ENCODE assay signal across 11 cellular contexts in genomic region chr1:246280551-246280950, GRCh38.
DNase-seq lines count a peak whose midpoint lies in the region; ATAC-seq, FAIRE-seq and TF ChIP-seq lines count a peak whose summit lies in the region.
"Had no signal": no experiment of that assay in that cellular context is flagged by ENCODE, and none has a peak within 500 bp of the region (broad histone marks: within the 10 kb centered on the region; RNA-seq: fewer than 3 reads in every experiment).

No MANE protein-coding gene starts in this region.

- TF ChIP-seq CTCF in bronchial epithelial cell (IDR thresholded peaks at IDR 0.05; ENCODE audit: insufficient read depth, low read length, severe bottlenecking), result peak; percentile 29

- no peak for FAIRE-seq in bronchial epithelial cell (lab: Jason Lieb, UNC)

- no peaks in the 10 kb centered on the region for H3K27me3 ChIP-seq in bronchial epithelial cell (ENCODE audit: control insufficient read depth, insufficient read depth, low read length)
- H3K27me3 ChIP-seq: tibial nerve had no signal

- H3K4me3 ChIP-seq in bronchial epithelial cell (ENCODE audit: low read depth, low read length), result no peak overlapping the region
- H3K4me3 ChIP-seq: tibial nerve had no signal

- ATAC-seq in GM18909 (IDR thresholded peaks at IDR 0.05; ENCODE audit: poor library complexity, unreplicated experiment), result no peak
- no peak for ATAC-seq in GM18868 (IDR thresholded peaks at IDR 0.05; ENCODE audit: unreplicated experiment)

- H3K36me3 ChIP-seq in bronchial epithelial cell (ENCODE audit: control insufficient read depth, insufficient read depth, low read length), result no peaks in the 10 kb centered on the region
- H3K36me3 ChIP-seq: tibial nerve had no signal

- DNase-seq in NCI-H2196 (lab: John Stamatoyannopoulos, UW; ENCODE audit: unreplicated experiment), result peak; percentile 3
- DNase-seq in NCI-H2196 treated with DMSO at 0.1 percent for 48 hours (lab: John Stamatoyannopoulos, UW; ENCODE audit: unreplicated experiment), result no peak
- DNase-seq in NCI-H146 treated with DMSO at 0.1 percent for 48 hours (lab: John Stamatoyannopoulos, UW; ENCODE audit: unreplicated experiment), result peak; percentile 47
- DNase-seq in bronchial epithelial cell (ENCODE audit: low read depth), result peak; percentile 37
- peak; percentile 25 for DNase-seq in renal cortical epithelial cell (ENCODE audit: low read depth)
- DNase-seq in GOT3 (lab: John Stamatoyannopoulos, UW), result no peak
- DNase-seq: CD4-positive, alpha-beta T cell; T-helper 1 cell had no signal

Comparison
In these comparisons a context has a peak if more than half of its experiments do, and no peak if none do; other contexts are left out.
1. DNase-seq: peak in NCI-H2196 (single experiment), NCI-H146 treated with DMSO at 0.1 percent for 48 hours (single experiment), bronchial epithelial cell (single experiment) and renal cortical epithelial cell (single experiment); none in NCI-H2196 treated with DMSO at 0.1 percent for 48 hours (single experiment) and GOT3 (single experiment).